Comparison of ENCODE assay signal across 9 cellular contexts in genomic region chr2:84958135-84959044, GRCh38. TPM values are rescaled to one million over a fixed set of nuclear protein-coding genes. Genes with fewer than 3 reads are reported as not detected.
DNase-seq lines count a peak whose midpoint lies in the region; ATAC-seq and TF ChIP-seq lines count a peak whose summit lies in the region.
"Had no signal": no experiment of that assay in that cellular context is flagged by ENCODE, and none has a peak within 500 bp of the region (broad histone marks: within the 10 kb centered on the region; RNA-seq: fewer than 3 reads in every experiment).

No MANE protein-coding gene starts in this region.

- no peak for ATAC-seq in HG03342 (IDR thresholded peaks at IDR 0.05; ENCODE audit: unreplicated experiment)

- peak; percentile 91 for DNase-seq in DMS79 treated with DMSO at 0.1 percent for 48 hours (lab: John Stamatoyannopoulos, UW)
- DNase-seq in NCI-H1105 (lab: John Stamatoyannopoulos, UW): peak; percentile 87
- DNase-seq in amniotic stem cell (lab: John Stamatoyannopoulos, UW): peak; percentile 63
- peak; percentile 99 for DNase-seq in kidney epithelial cell (ENCODE audit: low read depth)
- DNase-seq in vagina (ENCODE audit: extremely low spot score in 2 of 2): no peak
- no peak for DNase-seq in HuH-7 (ENCODE audit: low spot score)
- no peak for DNase-seq in GM13977 (ENCODE audit: low spot score)

- intact Hi-C loops in vagina (cut with DNase I): no loop called here

- no peak for TF ChIP-seq CTCF in kidney epithelial cell (IDR thresholded peaks at IDR 0.05; ENCODE audit: insufficient read depth, low read length, poor library complexity, severe bottlenecking)
- no peak for TF ChIP-seq CTCF in vagina (IDR thresholded peaks at IDR 0.05)
- no peak for TF ChIP-seq CTCF in GM13977 (IDR thresholded peaks at IDR 0.05; ENCODE audit: extremely low read depth, insufficient read depth, missing control alignments)

- no peaks in the 10 kb centered on the region for H3K9me3 ChIP-seq in vagina

- peaks cover 16% of the 10 kb centered on the region for H3K4me1 ChIP-seq in vagina

- in situ Hi-C loops in GM13977 (cut with MboI; ENCODE audit: low pct_unique_long_range_greater_than_20kb, low sequenced_read_pairs, unreplicated experiment): no loop called here

- TF ChIP-seq POLR2A in vagina (IDR thresholded peaks at IDR 0.05): no peak

- H3K27me3 ChIP-seq in kidney epithelial cell (ENCODE audit: control insufficient read depth, insufficient read depth, low read length) (no peaks in the 10 kb centered on the region), vagina (no peaks in the 10 kb centered on the region)

- H3K27ac ChIP-seq in vagina: peak overlapping the region; percentile 42
- H3K27ac ChIP-seq: SK-N-MC had no signal

- H3K4me3 ChIP-seq in kidney epithelial cell (ENCODE audit: low read depth, low read length): no peak overlapping the region
- no peak overlapping the region for H3K4me3 ChIP-seq in vagina
- H3K4me3 ChIP-seq: SK-N-MC had no signal

- H3K36me3 ChIP-seq in kidney epithelial cell (ENCODE audit: control insufficient read depth, insufficient read depth, low read length): no peaks in the 10 kb centered on the region
- no peaks in the 10 kb centered on the region for H3K36me3 ChIP-seq in vagina

RNA-seq across cellular contexts. Expression of gene KCMF1, which starts 12.6 kb away (rescaled TPM):
- total RNA-seq in kidney epithelial cell (97.6 and 102 TPM in 2 replicates), vagina (29.7 TPM)

RNA-seq across cellular contexts. Expression of gene TMSB10, which starts 52.9 kb away (rescaled TPM):
- total RNA-seq in kidney epithelial cell (4,632 and 5,953 TPM in 2 replicates), vagina (2,211 TPM)

Comparison
In these comparisons a context has a peak if more than half of its experiments do, and no peak if none do; other contexts are left out.
1. DNase-seq: peak in DMS79 treated with DMSO at 0.1 percent for 48 hours (single experiment), NCI-H1105 (single experiment), amniotic stem cell (single experiment) and kidney epithelial cell (single experiment); none in vagina (0 of 2), HuH-7 (single experiment) and GM13977 (single experiment).